ENCODE assay signal across 1 cellular context in the genomic region with DNA sequence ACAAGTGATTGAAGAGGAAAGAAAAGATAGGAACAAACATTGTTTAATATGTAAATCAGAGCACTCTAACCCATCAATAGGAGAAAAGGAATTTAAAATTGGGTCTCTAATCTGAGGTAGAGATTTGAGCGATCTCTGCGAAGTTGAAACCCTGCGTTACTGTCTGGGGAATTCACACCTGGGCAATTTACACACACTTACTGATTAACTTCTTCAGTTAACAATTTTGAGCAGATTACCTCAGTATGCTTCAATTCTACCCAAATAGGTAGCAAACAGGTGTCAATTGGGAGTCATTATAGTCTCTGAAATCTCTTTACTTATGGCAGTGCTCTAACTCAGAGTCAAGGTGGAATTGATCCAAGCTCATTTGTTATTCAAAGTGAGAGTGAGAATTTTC.
TF ChIP-seq lines count a peak whose summit lies in the region.

No MANE protein-coding gene starts in this region.

TF ChIP-seq in GM12878, 131 proteins besides CTCF, POLR2A, EP300 and RAD21:
- TF ChIP-seq TAF1 (IDR thresholded peaks at IDR 0.05; ENCODE audit: borderline replicate concordance, low read depth, low read length), result no peak
- no peak for TF ChIP-seq NFIC (IDR thresholded peaks at IDR 0.05; ENCODE audit: low read depth, low read length)
- peak; percentile 42 for TF ChIP-seq MEF2B (IDR thresholded peaks at IDR 0.05; ENCODE audit: partially characterized antibody, poor library complexity, severe bottlenecking)
- TF ChIP-seq FOXM1 (IDR thresholded peaks at IDR 0.05; ENCODE audit: low read depth, low read length), result no peak
TF ChIP-seq in GM12878: peak in this region for 1.
